ENCODE assay signal across 26 cellular contexts in genomic region chr5:178129296-178129695, GRCh38. TPM values are rescaled to one million over a fixed set of nuclear protein-coding genes. Genes with fewer than 3 reads are reported as not detected.
DNase-seq lines count a peak whose midpoint lies in the region; TF ChIP-seq lines count a peak whose summit lies in the region.
"Had no signal": no experiment of that assay in that cellular context is flagged by ENCODE, and none has a peak within 500 bp of the region (broad histone marks: within the 10 kb centered on the region; RNA-seq: fewer than 3 reads in every experiment).

No MANE protein-coding gene starts in this region.

- H3K27me3 Mint-ChIP-seq in activated naive CD4-positive, alpha-beta T cell treated with anti-CD3 and anti-CD28 coated beads, Interleukin-2, amount 50 U/mL, for 24 hours, result no peaks in the 10 kb centered on the region
- no peaks in the 10 kb centered on the region for H3K27me3 Mint-ChIP-seq in endodermal cell (ENCODE audit: insufficient read depth)

- no peak overlapping the region for H3K4me2 ChIP-seq in osteoblast (ENCODE audit: insufficient read depth, low read length)

- H2AFZ ChIP-seq in osteoblast (ENCODE audit: low read length), result no peak overlapping the region

- intact Hi-C loops in ovary (cut with DNase I), result no loop called here

- TF ChIP-seq CTCF in endodermal cell (conservative IDR thresholded peaks at IDR 0.05) (no peak), osteoblast (IDR thresholded peaks at IDR 0.05; ENCODE audit: extremely low read depth, low read depth, low read length) (no peak), ovary (IDR thresholded peaks at IDR 0.05) (no peak)

- H3K9me3 Mint-ChIP-seq in activated naive CD4-positive, alpha-beta T cell treated with anti-CD3 and anti-CD28 coated beads, Interleukin-2, amount 50 U/mL, for 24 hours, result no peaks in the 10 kb centered on the region
- H3K9me3 Mint-ChIP-seq in endodermal cell, result no peaks in the 10 kb centered on the region
- H3K9me3 Mint-ChIP-seq: activated T-cell treated with anti-CD3 and anti-CD28 coated beads, Interleukin-2, amount 50 U/mL, for 4 hours had no signal

- H3K4me1 ChIP-seq in HUES64 (ENCODE audit: insufficient read depth, low read length), result peaks cover 26% of the 10 kb centered on the region
- H3K4me1 ChIP-seq in endodermal cell (ENCODE audit: control insufficient read depth, insufficient read depth, low read length), result peaks cover 7% of the 10 kb centered on the region
- H3K4me1 ChIP-seq in osteoblast (ENCODE audit: insufficient read depth, low read length), result peaks cover 5% of the 10 kb centered on the region
- no peaks in the 10 kb centered on the region for H3K4me1 ChIP-seq in ovary (ENCODE audit: insufficient read depth)

- H3K4me3 ChIP-seq in HUES64 (ENCODE audit: low read length) (no peak overlapping the region), endodermal cell (ENCODE audit: low read length) (no peak overlapping the region), osteoblast (ENCODE audit: insufficient read depth, low read length) (no peak overlapping the region), ovary (no peak overlapping the region)

- peaks cover 10% of the 10 kb centered on the region for H3K79me2 ChIP-seq in osteoblast (ENCODE audit: insufficient read depth, low read length)

- H3K4me3 Mint-ChIP-seq in activated naive CD4-positive, alpha-beta T cell treated with anti-CD3 and anti-CD28 coated beads, Interleukin-2, amount 50 U/mL, for 24 hours, result no peak overlapping the region
- peak overlapping the region; percentile 69 for H3K4me3 Mint-ChIP-seq in endodermal cell

- H3K36me3 ChIP-seq in HUES64 (ENCODE audit: insufficient read depth, low read length) (peaks cover 8% of the 10 kb centered on the region), endodermal cell (ENCODE audit: control insufficient read depth, insufficient read depth, low read length) (peaks cover 4% of the 10 kb centered on the region), osteoblast (ENCODE audit: insufficient read depth, low read length) (no peaks in the 10 kb centered on the region), ovary (no peaks in the 10 kb centered on the region)
- H3K36me3 ChIP-seq: adrenal gland, thoracic aorta had no signal

- H3K36me3 Mint-ChIP-seq in activated naive CD4-positive, alpha-beta T cell treated with anti-CD3 and anti-CD28 coated beads, Interleukin-2, amount 50 U/mL, for 24 hours, result peaks cover 6% of the 10 kb centered on the region
- peaks cover 10% of the 10 kb centered on the region for H3K36me3 Mint-ChIP-seq in endodermal cell (ENCODE audit: low read depth)

- H3K9me3 ChIP-seq in HUES64 (ENCODE audit: insufficient read depth, low read depth, low read length) (no peaks in the 10 kb centered on the region), endodermal cell (ENCODE audit: control insufficient read depth, low read length) (no peaks in the 10 kb centered on the region), osteoblast (ENCODE audit: low read depth, low read length) (no peaks in the 10 kb centered on the region), ovary (no peaks in the 10 kb centered on the region)
- H3K9me3 ChIP-seq: adrenal gland, left ventricle myocardium inferior, thoracic aorta had no signal

- peak overlapping the region; percentile 8 for H3K27ac Mint-ChIP-seq in activated naive CD4-positive, alpha-beta T cell treated with anti-CD3 and anti-CD28 coated beads, Interleukin-2, amount 50 U/mL, for 24 hours
- no peak overlapping the region for H3K27ac Mint-ChIP-seq in endodermal cell

- no peak for DNase-seq in activated naive CD4-positive, alpha-beta T cell treated with anti-CD3 and anti-CD28 coated beads, Interleukin-2, amount 50 U/mL, for 16 hours
- DNase-seq in endodermal cell (peak; percentile 48), osteoblast (ENCODE audit: insufficient read length, low spot score, missing footprints) (peak; percentile 46), ovary (no peak), NCI-H774 (lab: John Stamatoyannopoulos, UW) (no peak), glomerular visceral epithelial cell (ENCODE audit: extremely low spot score) (no peak)
- DNase-seq: activated T-cell treated with anti-CD3 and anti-CD28 coated beads, Interleukin-2, amount 50 U/mL, for 4 hours; adrenal gland; COR-L47; EL; Kasumi-1; left ventricle myocardium inferior; NCI-H1092; NCI-H2081; NK-92 treated with Interleukin-12 subunit alpha and Interleukin-12 subunit beta, amount 100 ng/mL, for 24 hours had no signal

- H3K4me1 Mint-ChIP-seq in activated naive CD4-positive, alpha-beta T cell treated with anti-CD3 and anti-CD28 coated beads, Interleukin-2, amount 50 U/mL, for 24 hours, result peaks cover 17% of the 10 kb centered on the region
- H3K4me1 Mint-ChIP-seq in endodermal cell, result peaks cover 15% of the 10 kb centered on the region

- TF ChIP-seq POLR2A in ovary (IDR thresholded peaks at IDR 0.05), result no peak

- 91% methylated on average over 9 of the region's 9 CpGs for WGBS in HUES64
- 89 to 91% methylated on average over 3 to 9 of the region's 9 CpGs for WGBS in endodermal cell (ENCODE audit: insufficient coverage in 1 of 2, insufficient read length in 1 of 2), 2 experiments
- WGBS in ovary, 3 donors, result 86 to 91% (median 87%) methylated on average over 9 of the region's 9 CpGs

- H3K9ac ChIP-seq in HUES64 (ENCODE audit: low read depth, low read length) (no peak overlapping the region), endodermal cell (ENCODE audit: extremely low read depth, low read length, poor library complexity, severe bottlenecking) (no peak overlapping the region)

- H4K20me1 ChIP-seq in osteoblast (ENCODE audit: insufficient read depth, low read length), result peaks cover 3% of the 10 kb centered on the region

- TF ChIP-seq EP300 in ovary (IDR thresholded peaks at IDR 0.05), result no peak

- H3K27me3 ChIP-seq in HUES64 (ENCODE audit: insufficient read depth, low read length) (no peaks in the 10 kb centered on the region), endodermal cell (ENCODE audit: control insufficient read depth, insufficient read depth, low read length, poor library complexity, severe bottlenecking) (no peaks in the 10 kb centered on the region), osteoblast (ENCODE audit: insufficient read depth, low read length) (no peaks in the 10 kb centered on the region), ovary (no peaks in the 10 kb centered on the region)
- H3K27me3 ChIP-seq: adrenal gland had no signal

- H3K27ac ChIP-seq in HUES64 (ENCODE audit: low read depth, low read length) (0 out of 2 replicates have a peak overlapping the region, but pooled peaks have one; percentile 41), endodermal cell (ENCODE audit: low read depth, low read length) (no peak overlapping the region), osteoblast (ENCODE audit: low read depth, low read length) (no peak overlapping the region), ovary (no peak overlapping the region)

RNA-seq across cellular contexts. Expression of gene RMND5B, which starts 1.5 kb away (rescaled TPM):
- polyA plus RNA-seq in HUES64 (2013, experiment 1 of 2), result 39.8 TPM
- polyA plus RNA-seq in HUES64 (2013, experiment 2 of 2), result 42.5 TPM
- 10 to 100 TPM; 36.0 to 36.9 TPM for total RNA-seq in endodermal cell
- 31.5 TPM for polyA plus RNA-seq in endodermal cell (2013, experiment 1 of 2)
- polyA plus RNA-seq in endodermal cell (2013, experiment 2 of 2), result 28.4 TPM
- 20.0 and 20.6 TPM in 2 replicates for total RNA-seq in osteoblast
- total RNA-seq in ovary, result 10 to 100 TPM; 18.1 to 43.2 (median 33.0) TPM
- 10 to 100 TPM; 13.8 to 25.0 TPM for polyA plus RNA-seq in ovary

RNA-seq across cellular contexts. Expression of gene N4BP3, which starts 16.0 kb away (rescaled TPM):
- 15.7 TPM for polyA plus RNA-seq in HUES64 (2013, experiment 1 of 2)
- polyA plus RNA-seq in HUES64 (2013, experiment 2 of 2), result 15.7 TPM
- total RNA-seq in endodermal cell (10 to 100 TPM; 12.7 to 15.2 TPM), osteoblast (under 0.01 TPM in 2 replicates), ovary (1 to 10 TPM in 2 of 7 donors, under 1 TPM in 5; 0.40 to 1.8 (median 0.58) TPM)
- polyA plus RNA-seq in endodermal cell (2013, experiment 1 of 2), result 6.5 TPM
- polyA plus RNA-seq in endodermal cell (2013, experiment 2 of 2), result 5.6 TPM
- polyA plus RNA-seq in ovary, result 1 to 10 TPM in 1 of 2 donors, under 1 TPM in 1; 0.58 to 1.3 TPM

RNA-seq across cellular contexts. Expression of gene NHP2, which starts 24.4 kb away (rescaled TPM):
- polyA plus RNA-seq in HUES64 (2013, experiment 1 of 2), result 215 TPM
- 188 TPM for polyA plus RNA-seq in HUES64 (2013, experiment 2 of 2)
- 100 to 1,000 TPM; 174 to 176 TPM for total RNA-seq in endodermal cell
- polyA plus RNA-seq in endodermal cell (2013, experiment 1 of 2), result 151 TPM
- 140 TPM for polyA plus RNA-seq in endodermal cell (2013, experiment 2 of 2)
- total RNA-seq in osteoblast, result 66.2 and 71.3 TPM in 2 replicates
- 100 to 1,000 TPM in 6 of 7 donors, 10 to 100 TPM in 1; 78.4 to 174 (median 115) TPM for total RNA-seq in ovary
- 100 to 1,000 TPM in 1 of 2 donors, 10 to 100 TPM in 1; 50.1 to 148 TPM for polyA plus RNA-seq in ovary

RNA-seq across cellular contexts. Expression of gene GMCL2, which starts 57.9 kb away (rescaled TPM):
- polyA plus RNA-seq in HUES64 (2013, experiment 1 of 2), result not detected
- polyA plus RNA-seq in HUES64 (2013, experiment 2 of 2), result not detected
- total RNA-seq in endodermal cell (not detected), osteoblast (not detected in 2 replicates), ovary (not detected)
- not detected for polyA plus RNA-seq in endodermal cell (2013, experiment 1 of 2)
- not detected for polyA plus RNA-seq in endodermal cell (2013, experiment 2 of 2)
- polyA plus RNA-seq in ovary, result not detected
- total RNA-seq: activated T-cell treated with anti-CD3 and anti-CD28 coated beads, Interleukin-2, amount 50 U/mL, for 4 hours; adrenal gland; cardiac septum; esophagus mucosa; H4; HT1080; left ventricle myocardium inferior; mononuclear cell; NCI-H460; omental fat pad; right cardiac atrium; thoracic aorta had no signal
- polyA plus RNA-seq: adrenal gland, right cardiac atrium had no signal

Comparison
In these comparisons a context has a peak if more than half of its experiments do, and no peak if none do; other contexts are left out.
1. DNase-seq: peak in endodermal cell (single experiment) and osteoblast (single experiment); none in activated naive CD4-positive, alpha-beta T cell treated with anti-CD3 and anti-CD28 coated beads, Interleukin-2, amount 50 U/mL, for 16 hours (single experiment), ovary (0 of 5), NCI-H774 (single experiment) and glomerular visceral epithelial cell (single experiment).
2. RNA of gene N4BP3, which starts 16.0 kb away (total RNA-seq): 12.7 to 15.2 TPM in endodermal cell; 0.40 to 1.8 TPM in ovary and under 0.01 TPM in osteoblast; every median in the first group is over 4 times any median in the second.